Comparison of ENCODE assay signal across 13 cellular contexts in genomic region chr9:136566899-136567298, GRCh38. TPM values are rescaled to one million over a fixed set of nuclear protein-coding genes. Genes with fewer than 3 reads are reported as not detected.
A peak's percentile ranks its signal among the peaks of the same experiment; 100 is the strongest.
DNase-seq lines count a peak whose midpoint lies in the region; ATAC-seq and TF ChIP-seq lines count a peak whose summit lies in the region.
"Had no signal": no experiment of that assay in that cellular context is flagged by ENCODE, and none has a peak within 500 bp of the region (broad histone marks: within the 10 kb centered on the region; RNA-seq: fewer than 3 reads in every experiment).

No MANE protein-coding gene starts in this region.

- CTCF ChIA-PET in SK-N-SH (lab: Yijun Ruan, JAX) = no interaction called here

- no peak overlapping the region for H3K27ac Mint-ChIP-seq in nephron progenitor cell
- H3K27ac Mint-ChIP-seq: activated T-cell treated with anti-CD3 and anti-CD28 coated beads, Interleukin-2, amount 50 U/mL, for 72 hours had no signal

- in situ Hi-C loops in KBM-7 (cut with MboI; ENCODE audit: low pct_unique_long_range_greater_than_20kb, low sequenced_read_pairs) = no loop called here

- H3K4me3 ChIP-seq in SK-N-SH (ENCODE audit: low read depth in 2 of 2, low read length in 1 of 2) (no peak overlapping the region), gastroesophageal sphincter (no peak overlapping the region), uterus (no peak overlapping the region)
- H3K4me3 ChIP-seq: cardiac muscle cell had no signal

- H3K79me2 ChIP-seq in SK-N-SH (ENCODE audit: insufficient read depth) = no peaks in the 10 kb centered on the region

- no peak for ATAC-seq in SK-N-SH treated with all-trans-retinoic acid at 6 μM for 48 hours
- no peak for ATAC-seq in gastroesophageal sphincter
- ATAC-seq: activated T-cell treated with anti-CD3 and anti-CD28 coated beads, Interleukin-2, amount 50 U/mL, for 72 hours had no signal

- H3K36me3 ChIP-seq in SK-N-SH (replicated peaks in 1 of 2; ENCODE audit: control insufficient read depth in 1 of 2, insufficient read depth in 2 of 2, low read length in 1 of 2) (no peaks in the 10 kb centered on the region), gastroesophageal sphincter (no peaks in the 10 kb centered on the region), uterus (no peaks in the 10 kb centered on the region)
- H3K36me3 ChIP-seq: cardiac muscle cell had no signal

- no peak for TF ChIP-seq RAD21 in SK-N-SH (IDR thresholded peaks at IDR 0.05; ENCODE audit: low read length)

- TF ChIP-seq EP300 in SK-N-SH (IDR thresholded peaks at IDR 0.05; ENCODE audit: borderline replicate concordance in 1 of 2, low read depth in 1 of 2, low read length in 1 of 2) = no peak
- no peak for TF ChIP-seq EP300 in gastroesophageal sphincter (IDR thresholded peaks at IDR 0.05)

- no peak overlapping the region for H3K4me2 ChIP-seq in SK-N-SH

- H4K20me1 ChIP-seq in SK-N-SH (ENCODE audit: insufficient read depth) = no peaks in the 10 kb centered on the region

- peaks cover 6% of the 10 kb centered on the region for H3K27me3 Mint-ChIP-seq in nephron progenitor cell (ENCODE audit: low read depth, poor library complexity)

- TF ChIP-seq POLR2A in gastroesophageal sphincter (IDR thresholded peaks at IDR 0.05) (no peak), uterus (IDR thresholded peaks at IDR 0.05) (no peak)

- no peak overlapping the region for H3K9ac ChIP-seq in SK-N-SH

- peaks cover 9 to 13% of the 10 kb centered on the region in 2 experiments; a peak in 3 of 4 replicates for H3K4me1 ChIP-seq in SK-N-SH (ENCODE audit: control insufficient read depth in 1 of 2, insufficient read depth in 2 of 2, low read depth in 1 of 2, low read length in 1 of 2)
- H3K4me1 ChIP-seq in gastroesophageal sphincter = peaks cover 5 to 91% (median 60%) of the 10 kb centered on the region in 3 donors
- peaks cover 5 to 52% of the 10 kb centered on the region in 2 donors for H3K4me1 ChIP-seq in uterus

- no peaks in the 10 kb centered on the region for H3K36me3 Mint-ChIP-seq in nephron progenitor cell (ENCODE audit: low read depth)

- H3K27ac ChIP-seq in SK-N-SH (ENCODE audit: low read depth in 2 of 2, low read length in 1 of 2) (no peak overlapping the region), gastroesophageal sphincter (peak overlapping the region in 3 of 4 donors; percentile 74 to 79 (median 77)), uterus (peak overlapping the region; percentile 78 to 83)
- H3K27ac ChIP-seq: cardiac muscle cell, VCaP had no signal

- H3K9me2 ChIP-seq in SK-N-SH = no peaks in the 10 kb centered on the region

- no peaks in the 10 kb centered on the region for H3F3A ChIP-seq in SK-N-SH (replicated peaks; ENCODE audit: insufficient read depth)

- intact Hi-C loops in uterus (cut with DNase I; ENCODE audit: low total_unique reads) = no loop called here

- TF ChIP-seq CTCF in SK-N-SH (IDR thresholded peaks at IDR 0.05) = no peak
- no peak for TF ChIP-seq CTCF in gastroesophageal sphincter (IDR thresholded peaks at IDR 0.05)
- no peak for TF ChIP-seq CTCF in nephron progenitor cell (IDR thresholded peaks at IDR 0.05)
- no peak for TF ChIP-seq CTCF in uterus (IDR thresholded peaks at IDR 0.05)

- H2AFZ ChIP-seq in SK-N-SH (ENCODE audit: low read depth) = no peak overlapping the region

- WGBS in SK-N-SH (ENCODE audit: low lambda C conversion rate) = 72% methylated on average over 12 of the region's 14 CpGs
- 59% methylated on average over 10 of the region's 14 CpGs; no CpG with 5 or more reads in 1 of the 2 donors for WGBS in gastroesophageal sphincter (ENCODE audit: low coverage in 1 of 2), 2 donors

- H3K4me1 Mint-ChIP-seq in nephron progenitor cell = peaks cover 69% of the 10 kb centered on the region

- H3K9me3 Mint-ChIP-seq in nephron progenitor cell = no peaks in the 10 kb centered on the region

- H3K9me3 ChIP-seq in SK-N-SH (no peaks in the 10 kb centered on the region), gastroesophageal sphincter (no peaks in the 10 kb centered on the region), uterus (no peaks in the 10 kb centered on the region)

- H3K4me3 Mint-ChIP-seq in nephron progenitor cell = no peak overlapping the region
- H3K4me3 Mint-ChIP-seq: activated T-cell treated with anti-CD3 and anti-CD28 coated beads, Interleukin-2, amount 50 U/mL, for 72 hours had no signal

- POLR2A ChIA-PET in SK-N-SH (lab: Yijun Ruan, JAX) = no interaction called here

- DNase-seq in SK-N-SH (peak; percentile 76), nephron progenitor cell (peak; percentile 11), uterus (peak; percentile 75 to 78), KBM-7 (no peak), kidney tubule cell (ENCODE audit: low spot score) (no peak), EL (no peak)
- DNase-seq: 8988T; activated T-cell treated with anti-CD3 and anti-CD28 coated beads, Interleukin-2, amount 50 U/mL, for 72 hours; NCI-H2029 had no signal

- H3K27me3 ChIP-seq in SK-N-SH (ENCODE audit: insufficient read depth) (no peaks in the 10 kb centered on the region), gastroesophageal sphincter (no peaks in the 10 kb centered on the region), uterus (no peaks in the 10 kb centered on the region)
- H3K27me3 ChIP-seq: cardiac muscle cell had no signal

TF ChIP-seq in SK-N-SH, 30 proteins besides CTCF, POLR2A, EP300 and RAD21 (continues in another document):
- TF ChIP-seq MEF2A (IDR thresholded peaks at IDR 0.05; ENCODE audit: borderline replicate concordance, low read depth) (no peak), TAF1 (IDR thresholded peaks at IDR 0.05; ENCODE audit: borderline replicate concordance, low read depth, low read length) (no peak), JUND (IDR thresholded peaks at IDR 0.05) (no peak), POLR2AphosphoS5 (IDR thresholded peaks at IDR 0.05; ENCODE audit: low read depth, low read length) (no peak), NFIC (IDR thresholded peaks at IDR 0.05; ENCODE audit: borderline replicate concordance) (no peak), TCF12 (IDR thresholded peaks at IDR 0.05) (no peak), YY1 (IDR thresholded peaks at IDR 0.05; ENCODE audit: low read depth) (no peak), SMC3 (IDR thresholded peaks at IDR 0.05; ENCODE audit: low read depth, low read length) (no peak), FOXJ3 (CRISPR knock-in tag; IDR thresholded peaks at IDR 0.05) (no peak), FOSL2 (IDR thresholded peaks at IDR 0.05; ENCODE audit: borderline replicate concordance, low read depth) (no peak)
- TF ChIP-seq, protein P1, sequence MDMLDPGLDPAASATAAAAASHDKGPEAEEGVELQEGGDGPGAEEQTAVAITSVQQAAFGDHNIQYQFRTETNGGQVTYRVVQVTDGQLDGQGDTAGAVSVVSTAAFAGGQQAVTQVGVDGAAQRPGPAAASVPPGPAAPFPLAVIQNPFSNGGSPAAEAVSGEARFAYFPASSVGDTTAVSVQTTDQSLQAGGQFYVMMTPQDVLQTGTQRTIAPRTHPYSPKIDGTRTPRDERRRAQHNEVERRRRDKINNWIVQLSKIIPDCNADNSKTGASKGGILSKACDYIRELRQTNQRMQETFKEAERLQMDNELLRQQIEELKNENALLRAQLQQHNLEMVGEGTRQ (IDR thresholded peaks at IDR 0.05; ENCODE audit: borderline replicate concordance, low read depth, low read length) = no peak
- TF ChIP-seq, protein P2, sequence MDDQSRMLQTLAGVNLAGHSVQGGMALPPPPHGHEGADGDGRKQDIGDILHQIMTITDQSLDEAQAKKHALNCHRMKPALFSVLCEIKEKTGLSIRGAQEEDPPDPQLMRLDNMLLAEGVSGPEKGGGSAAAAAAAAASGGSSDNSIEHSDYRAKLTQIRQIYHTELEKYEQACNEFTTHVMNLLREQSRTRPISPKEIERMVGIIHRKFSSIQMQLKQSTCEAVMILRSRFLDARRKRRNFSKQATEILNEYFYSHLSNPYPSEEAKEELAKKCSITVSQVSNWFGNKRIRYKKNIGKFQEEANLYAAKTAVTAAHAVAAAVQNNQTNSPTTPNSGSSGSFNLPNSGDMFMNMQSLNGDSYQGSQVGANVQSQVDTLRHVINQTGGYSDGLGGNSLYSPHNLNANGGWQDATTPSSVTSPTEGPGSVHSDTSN (IDR thresholded peaks at IDR 0.05) = no peak

TF ChIP-seq in SK-N-SH treated with all-trans-retinoic acid at 6 μM for 48 hours, 23 proteins besides CTCF, POLR2A, EP300 and RAD21:
- no peak for TF ChIP-seq ZNF565 (CRISPR knock-in tag; conservative IDR thresholded peaks at IDR 0.05; ENCODE audit: low read depth)
- no peak for TF ChIP-seq POU6F1 (CRISPR knock-in tag; IDR thresholded peaks at IDR 0.05; ENCODE audit: borderline replicate concordance, low read depth)
- no peak for TF ChIP-seq ZNF8 (CRISPR knock-in tag; IDR thresholded peaks at IDR 0.05)

RNA-seq across cellular contexts. Expression of gene NOTCH1, which starts 21.1 kb away (rescaled TPM):
- polyA plus RNA-seq in SK-N-SH (2012; rRNA removed) = 2.6 and 6.6 TPM in 2 replicates
- 3.3 and 4.8 TPM in 2 replicates for polyA plus RNA-seq in SK-N-SH (2012; cell fraction: cytosol; rRNA removed)
- polyA plus RNA-seq in SK-N-SH (2012; cell fraction: nucleus; rRNA removed) = 25.0 and 35.2 TPM in 2 replicates
- total RNA-seq in gastroesophageal sphincter = 10 to 100 TPM; 31.1 to 72.1 (median 44.0) TPM
- total RNA-seq in uterus = 100 to 1,000 TPM in 1 of 4 donors, 10 to 100 TPM in 3; 19.7 to 109 (median 35.6) TPM

Comparison
In these comparisons a context has a peak if more than half of its experiments do, and no peak if none do; other contexts are left out.
1. DNase-seq: peak in SK-N-SH (single experiment), nephron progenitor cell (single experiment) and uterus (2 of 2); none in KBM-7 (single experiment), kidney tubule cell (single experiment) and EL (single experiment).
2. H3K27ac ChIP-seq: peak in gastroesophageal sphincter (3 of 4) and uterus (2 of 2); none in SK-N-SH (0 of 2).